In genomic region chr12:12807970-12808702, GRCh38 we compare ENCODE assay signal across 9 cellular contexts. TPM values are rescaled to one million over a fixed set of nuclear protein-coding genes. Genes with fewer than 3 reads are reported as not detected.
A peak's percentile ranks its signal among the peaks of the same experiment; 100 is the strongest.
DNase-seq lines count a peak whose midpoint lies in the region; ATAC-seq and TF ChIP-seq lines count a peak whose summit lies in the region.
"Had no signal": no experiment of that assay in that cellular context is flagged by ENCODE, and none has a peak within 500 bp of the region (broad histone marks: within the 10 kb centered on the region; RNA-seq: fewer than 3 reads in every experiment).

No MANE protein-coding gene starts in this region.

- H3K27me3 Mint-ChIP-seq in T-helper 17 cell: no peaks in the 10 kb centered on the region

- peaks cover 30% of the 10 kb centered on the region for H3K4me1 ChIP-seq in vagina

- TF ChIP-seq CTCF in cardiac fibroblast (IDR thresholded peaks at IDR 0.05; ENCODE audit: low read depth, low read length) (no peak), vagina (IDR thresholded peaks at IDR 0.05) (no peak)

- H3K4me3 ChIP-seq in cardiac fibroblast (replicated peaks in 1 of 2; ENCODE audit: low read depth in 2 of 2, low read length in 2 of 2): peak overlapping the region in 1 of 2 donors; percentile 26
- H3K4me3 ChIP-seq in vagina: peak overlapping the region; percentile 1 to 4

- H3K4me3 Mint-ChIP-seq in T-helper 17 cell: peak overlapping the region; percentile 84

- TF ChIP-seq POLR2A in vagina (IDR thresholded peaks at IDR 0.05): no peak

- no peaks in the 10 kb centered on the region for H3K27me3 ChIP-seq in vagina

- peak overlapping the region; percentile 88 for H3K27ac ChIP-seq in vagina
- H3K27ac ChIP-seq: C4-2B had no signal

- H3K9me3 ChIP-seq in T-helper 17 cell (ENCODE audit: control insufficient read depth, low read length, poor library complexity, severe bottlenecking): no peaks in the 10 kb centered on the region
- H3K9me3 ChIP-seq in vagina: no peaks in the 10 kb centered on the region

- ATAC-seq in HG03025 (IDR thresholded peaks at IDR 0.05; ENCODE audit: low FRiP score, unreplicated experiment) (peak; percentile 52), T-helper 17 cell (peak; percentile 79)

- intact Hi-C loops in vagina (cut with DNase I): no loop called here

- H3K36me3 Mint-ChIP-seq in T-helper 17 cell (ENCODE audit: low read depth): peaks cover under 1% of the 10 kb centered on the region

- DNase-seq in NCI-H510A treated with DMSO at 0.1 percent for 48 hours (lab: John Stamatoyannopoulos, UW) (peak; percentile 63), NCI-H510A (lab: John Stamatoyannopoulos, UW) (no peak), T-helper 17 cell (peak; percentile 21 to 36 (median 26)), cardiac fibroblast (ENCODE audit: low read depth in 2 of 2) (peak; percentile 60 to 76), mucosa of gallbladder (ENCODE audit: low spot score) (peak; percentile 60), vagina (ENCODE audit: extremely low spot score in 2 of 2) (no peak), kidney tubule cell (ENCODE audit: low spot score) (no peak)

- peaks cover 41% of the 10 kb centered on the region for H3K4me1 Mint-ChIP-seq in T-helper 17 cell

- no peaks in the 10 kb centered on the region for H3K36me3 ChIP-seq in vagina

- peak overlapping the region; percentile 99 for H3K27ac Mint-ChIP-seq in T-helper 17 cell

RNA-seq across cellular contexts. Expression of gene DDX47, which starts 5.0 kb away (rescaled TPM):
- 100 to 1,000 TPM; 135 to 141 TPM for total RNA-seq in T-helper 17 cell
- total RNA-seq in mucosa of gallbladder: 36.3 TPM
- 42.0 TPM for total RNA-seq in vagina

RNA-seq across cellular contexts. Expression of gene APOLD1, which starts 22.7 kb away (rescaled TPM):
- total RNA-seq in T-helper 17 cell (1 to 10 TPM; 3.1 to 5.1 TPM), mucosa of gallbladder (8.0 TPM), vagina (127 TPM)

Comparison
In these comparisons a context has a peak if more than half of its experiments do, and no peak if none do; other contexts are left out.
1. DNase-seq: peak in NCI-H510A treated with DMSO at 0.1 percent for 48 hours (single experiment), T-helper 17 cell (3 of 3), cardiac fibroblast (2 of 2) and mucosa of gallbladder (single experiment); none in NCI-H510A (single experiment), vagina (0 of 2) and kidney tubule cell (single experiment).
2. RNA of gene APOLD1, which starts 22.7 kb away (total RNA-seq): 127 TPM in vagina (single experiment); 8.0 TPM in mucosa of gallbladder (single experiment) and 3.1 to 5.1 TPM in T-helper 17 cell; every median in the first group is over 10 times any median in the second.